Comparison of ENCODE assay signal across 7 cellular contexts in the genomic region with DNA sequence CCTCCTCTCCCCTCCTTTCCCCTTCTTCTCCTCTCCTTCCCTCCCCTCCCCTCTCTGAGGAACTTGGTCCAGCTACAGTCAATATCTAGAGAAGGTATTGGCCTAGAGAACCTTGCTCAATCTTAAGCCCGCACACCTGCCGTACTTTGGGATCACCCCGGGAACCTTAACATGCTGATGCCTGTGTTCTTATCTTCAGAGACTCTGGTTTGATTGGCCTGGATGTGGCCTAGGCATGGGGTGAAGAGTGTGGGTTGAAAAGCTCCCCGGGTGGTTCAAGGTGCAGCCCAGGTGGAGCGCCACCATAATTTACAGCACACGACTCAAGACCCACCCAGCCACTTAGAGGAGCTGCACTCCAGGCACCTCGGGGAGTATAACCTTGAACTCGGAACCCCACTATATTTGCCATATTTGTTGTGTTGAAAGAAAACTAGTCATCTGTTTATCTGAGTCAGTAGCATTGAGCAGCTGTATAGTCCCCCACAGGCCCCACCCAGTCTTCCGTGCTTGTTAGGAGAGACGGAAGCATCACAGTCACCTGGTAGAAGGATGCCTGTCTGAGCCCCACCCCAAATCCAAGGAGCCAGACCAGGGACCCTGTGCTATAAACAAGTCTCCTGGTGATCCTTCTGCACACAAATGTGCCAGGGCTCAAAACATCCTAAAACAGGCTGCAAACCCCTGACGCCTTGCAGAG. TPM values are rescaled to one million over a fixed set of nuclear protein-coding genes. Genes with fewer than 3 reads are reported as not detected.
DNase-seq lines count a peak whose midpoint lies in the region; ATAC-seq and TF ChIP-seq lines count a peak whose summit lies in the region.

No MANE protein-coding gene starts in this region.

- peaks cover 0 to 34% (median 8%) of the 10 kb centered on the region in 12 donors for H3K4me1 ChIP-seq in heart left ventricle

- no peak for TF ChIP-seq POLR2A in heart left ventricle (IDR thresholded peaks at IDR 0.05)

- TF ChIP-seq CTCF in heart left ventricle (IDR thresholded peaks at IDR 0.05), result no peak

- no peaks in the 10 kb centered on the region for H3K27me3 Mint-ChIP-seq in stimulated activated naive CD8-positive, alpha-beta T cell treated with anti-CD3 and anti-CD28 coated beads, Interleukin-15, amount 100 ng/mL, for 72 hours

- H3K9me3 ChIP-seq in KOPT-K1 (ENCODE audit: insufficient read depth, low read length, poor library complexity, severe bottlenecking), result no peaks in the 10 kb centered on the region
- H3K9me3 ChIP-seq in heart left ventricle, result no peaks in the 10 kb centered on the region

- intact Hi-C loops in heart left ventricle (cut with DNase I), result no loop called here

- H3K9me3 Mint-ChIP-seq in stimulated activated naive CD8-positive, alpha-beta T cell treated with anti-CD3 and anti-CD28 coated beads, Interleukin-15, amount 100 ng/mL, for 72 hours, result no peaks in the 10 kb centered on the region

- peak overlapping the region; percentile 86 to 89 for H3K4me3 Mint-ChIP-seq in stimulated activated naive CD8-positive, alpha-beta T cell treated with anti-CD3 and anti-CD28 coated beads, Interleukin-15, amount 100 ng/mL, for 72 hours

- H3K27ac ChIP-seq in KOPT-K1 (ENCODE audit: low read depth, low read length, poor library complexity, severe bottlenecking) (peak overlapping the region; percentile 98), heart left ventricle (peak overlapping the region in 3 of 12 donors; percentile 4 to 78 (median 73))

- ATAC-seq in stimulated activated naive CD8-positive, alpha-beta T cell treated with anti-CD3 and anti-CD28 coated beads, Interleukin-15, amount 100 ng/mL, for 72 hours, result peak; percentile 73
- ATAC-seq in heart left ventricle (no peak), HG02981 (IDR thresholded peaks at IDR 0.05; ENCODE audit: unreplicated experiment) (no peak)

- 91 to 97% (median 94%) methylated on average over 11 of the region's 11 CpGs for WGBS in heart left ventricle, 4 donors

- H3K27me3 ChIP-seq in heart left ventricle, result no peaks in the 10 kb centered on the region

- peaks cover 89% of the 10 kb centered on the region for H3K4me1 Mint-ChIP-seq in stimulated activated naive CD8-positive, alpha-beta T cell treated with anti-CD3 and anti-CD28 coated beads, Interleukin-15, amount 100 ng/mL, for 72 hours

- peak; percentile 73 to 80 for DNase-seq in activated CD4-positive, alpha-beta T cell treated with anti-CD3 and anti-CD28 coated beads, Interleukin-2, amount 50 U/mL, for 48 hours
- peak; percentile 6 for DNase-seq in epidermal melanocyte (ENCODE audit: insufficient read length, low spot score)
- peak; percentile 65 to 73 for DNase-seq in stimulated activated naive CD8-positive, alpha-beta T cell treated with anti-CD3 and anti-CD28 coated beads, Interleukin-15, amount 100 ng/mL, for 72 hours
- no peak for DNase-seq in heart left ventricle
- no peak for DNase-seq in NCI-H187 treated with DMSO at 0.1 percent for 48 hours (lab: John Stamatoyannopoulos, UW)

- H3K4me3 ChIP-seq in heart left ventricle, result no peak overlapping the region

- peak overlapping the region; percentile 79 to 98 for H3K27ac Mint-ChIP-seq in stimulated activated naive CD8-positive, alpha-beta T cell treated with anti-CD3 and anti-CD28 coated beads, Interleukin-15, amount 100 ng/mL, for 72 hours

- H3K36me3 ChIP-seq in KOPT-K1 (ENCODE audit: insufficient read depth, low read length) (no peaks in the 10 kb centered on the region), heart left ventricle (no peaks in the 10 kb centered on the region)

RNA-seq across cellular contexts. Expression of a gene that starts 14.4 kb away (rescaled TPM):
- total RNA-seq in heart left ventricle, result 10 to 100 TPM in 8 of 9 donors, 1 to 10 TPM in 1; 9.6 to 28.0 (median 12.5) TPM
- 10 to 100 TPM; 11.0 to 15.4 TPM for polyA plus RNA-seq in heart left ventricle

RNA-seq across cellular contexts. Expression of a gene that starts 35.2 kb away (rescaled TPM):
- total RNA-seq in heart left ventricle, result 1 to 10 TPM in 7 of 9 donors, under 1 TPM in 2; 0.93 to 7.8 (median 1.8) TPM
- 1 to 10 TPM; 1.7 to 2.4 TPM for polyA plus RNA-seq in heart left ventricle

RNA-seq across cellular contexts. Expression of a gene that starts 48.7 kb away (rescaled TPM):
- total RNA-seq in heart left ventricle, result 10 to 100 TPM; 10.2 to 17.9 (median 13.4) TPM
- polyA plus RNA-seq in heart left ventricle, result 10 to 100 TPM in 1 of 2 donors, 1 to 10 TPM in 1; 4.8 to 16.5 TPM

Comparison
In these comparisons a context has a peak if more than half of its experiments do, and no peak if none do; other contexts are left out.
1. DNase-seq: peak in activated CD4-positive, alpha-beta T cell treated with anti-CD3 and anti-CD28 coated beads, Interleukin-2, amount 50 U/mL, for 48 hours (2 of 2), epidermal melanocyte (single experiment) and stimulated activated naive CD8-positive, alpha-beta T cell treated with anti-CD3 and anti-CD28 coated beads, Interleukin-15, amount 100 ng/mL, for 72 hours (2 of 2); none in heart left ventricle (0 of 5) and NCI-H187 treated with DMSO at 0.1 percent for 48 hours (single experiment).